In genomic region chr3:60954049-60954448, GRCh38 we compare ENCODE assay signal across 24 cellular contexts.
DNase-seq lines count a peak whose midpoint lies in the region; FAIRE-seq and TF ChIP-seq lines count a peak whose summit lies in the region.
"Had no signal": no experiment of that assay in that cellular context is flagged by ENCODE, and none has a peak within 500 bp of the region (broad histone marks: within the 10 kb centered on the region; RNA-seq: fewer than 3 reads in every experiment).

No MANE protein-coding gene starts in this region.

- CTCF ChIA-PET in endothelial cell of umbilical vein (lab: Charles Lee) = no interaction called here

- no peaks in the 10 kb centered on the region for H3K79me2 ChIP-seq in endothelial cell of umbilical vein (ENCODE audit: control insufficient read depth, insufficient read depth, low read length)

- no peak for TF ChIP-seq POLR2A in endothelial cell of umbilical vein (IDR thresholded peaks at IDR 0.05; ENCODE audit: low read depth, low read length)

- H3K9me3 ChIP-seq in endothelial cell of umbilical vein (replicated peaks; ENCODE audit: control insufficient read depth, insufficient read depth, low read length) = no peaks in the 10 kb centered on the region
- H3K9me3 ChIP-seq: vagina had no signal

- H3K36me3 Mint-ChIP-seq in osteocyte (ENCODE audit: unreplicated experiment) = no peaks in the 10 kb centered on the region

- DNase-seq in AG10803 (ENCODE audit: low read depth) (peak; percentile 47), M059J (ENCODE audit: low read depth) (peak; percentile 57), endothelial cell of umbilical vein (ENCODE audit: low read depth, low spot score) (peak; percentile 31), osteocyte (ENCODE audit: extremely low spot score, unreplicated experiment) (no peak), G401 (ENCODE audit: low spot score) (no peak), T1000 (lab: John Stamatoyannopoulos, UW) (no peak), NCI-H2196 treated with DMSO at 0.1 percent for 48 hours (lab: John Stamatoyannopoulos, UW; ENCODE audit: unreplicated experiment) (no peak), NCI-H2107 (lab: John Stamatoyannopoulos, UW) (no peak)
- DNase-seq: activated B cell treated with CpG ODN at 0.5 μM for 24 hours; activated naive CD8-positive, alpha-beta T cell treated with anti-CD3 and anti-CD28 coated beads, Interleukin-2, amount 50 U/mL, for 24 hours; effector CD4-positive, alpha-beta T cell; left lung; NCI-H1417 treated with DMSO at 0.1 percent for 48 hours; NCI-H226; nucleus accumbens; right lobe of liver; substantia nigra had no signal

- H3K27ac Mint-ChIP-seq in osteocyte (ENCODE audit: unreplicated experiment) = peak overlapping the region; percentile 77
- H3K27ac Mint-ChIP-seq: activated B cell treated with CpG ODN at 0.5 μM for 24 hours; activated naive CD8-positive, alpha-beta T cell treated with anti-CD3 and anti-CD28 coated beads, Interleukin-2, amount 50 U/mL, for 24 hours; activated T-helper 17 cell treated with anti-CD3 and anti-CD28 coated beads, Interleukin-2, amount 50 U/mL, for 72 hours; GM23338; T-helper 1 cell treated with Interleukin-12 subunit alpha and Interleukin-12 subunit beta and Interleukin-4 antibody, amounts not matched to agents 30 μg/mL and 1 μg/mL, for 36 hours had no signal

- H3K4me3 ChIP-seq in AG10803 (ENCODE audit: low read length) = no peak overlapping the region
- no peak overlapping the region for H3K4me3 ChIP-seq in endothelial cell of umbilical vein (replicated peaks in 1 of 3; ENCODE audit: insufficient read depth in 1 of 3, low read depth in 1 of 3, low read length in 3 of 3)
- H3K4me3 ChIP-seq: BLaER1 treated with 17β-estradiol and CSF1 and Interleukin-3, amounts not matched to agents 10 nM and 100 nM; GM23338; left lung; right lobe of liver; vagina had no signal

- H4K20me1 ChIP-seq in endothelial cell of umbilical vein (replicated peaks; ENCODE audit: control insufficient read depth, extremely low read depth, insufficient read depth, low read length) = no peaks in the 10 kb centered on the region
- H4K20me1 ChIP-seq: BLaER1 treated with 17β-estradiol and CSF1 and Interleukin-3, amounts not matched to agents 10 nM and 100 nM had no signal

- H3K9me1 ChIP-seq in endothelial cell of umbilical vein (replicated peaks; ENCODE audit: control insufficient read depth, extremely low read depth, insufficient read depth, low read length) = no peaks in the 10 kb centered on the region

- peaks cover 6% of the 10 kb centered on the region for H3K4me1 ChIP-seq in endothelial cell of umbilical vein (ENCODE audit: control insufficient read depth, extremely low read depth, insufficient read depth, low read length)
- H3K4me1 ChIP-seq: BLaER1 treated with 17β-estradiol and CSF1 and Interleukin-3, amounts not matched to agents 10 nM and 100 nM; left lung; right lobe of liver had no signal

- dilution Hi-C loops in endothelial cell of umbilical vein (cut with MboI; ENCODE audit: extremely low pct_ligation_motif_present, low sequenced_read_pairs) = no loop called here

- intact Hi-C loops in endothelial cell of umbilical vein (cut with micrococcal nuclease) = no loop called here

- no peak overlapping the region for H3K4me3 Mint-ChIP-seq in osteocyte (ENCODE audit: unreplicated experiment)
- H3K4me3 Mint-ChIP-seq: activated B cell treated with CpG ODN at 0.5 μM for 24 hours; activated naive CD8-positive, alpha-beta T cell treated with anti-CD3 and anti-CD28 coated beads, Interleukin-2, amount 50 U/mL, for 24 hours; activated T-helper 17 cell treated with anti-CD3 and anti-CD28 coated beads, Interleukin-2, amount 50 U/mL, for 72 hours; central memory CD8-positive, alpha-beta T cell; GM23338; T-helper 1 cell treated with Interleukin-12 subunit alpha and Interleukin-12 subunit beta and Interleukin-4 antibody, amounts not matched to agents 30 μg/mL and 1 μg/mL, for 36 hours had no signal

- H3K27me3 ChIP-seq in endothelial cell of umbilical vein (ENCODE audit: control insufficient read depth in 2 of 2, insufficient read depth in 2 of 2, low read length in 2 of 2) = no peaks in the 10 kb centered on the region
- H3K27me3 ChIP-seq: BLaER1 treated with 17β-estradiol and CSF1 and Interleukin-3, amounts not matched to agents 10 nM and 100 nM; left lung; right lobe of liver; vagina had no signal

- BruUV-seq in endothelial cell of umbilical vein (replicated peaks; lab: Mats Ljungman, UMichigan) = no TSS peak

- POLR2A ChIA-PET in endothelial cell of umbilical vein (lab: Charles Lee) = no interaction called here

- in situ Hi-C loops in G401 (cut with HindIII; ENCODE audit: low sequenced_read_pairs) = no loop called here

- H3K27me3 Mint-ChIP-seq in osteocyte (ENCODE audit: unreplicated experiment) = peaks cover under 1% of the 10 kb centered on the region
- H3K27me3 Mint-ChIP-seq: activated B cell treated with CpG ODN at 0.5 μM for 24 hours; activated naive CD8-positive, alpha-beta T cell treated with anti-CD3 and anti-CD28 coated beads, Interleukin-2, amount 50 U/mL, for 24 hours; activated T-helper 17 cell treated with anti-CD3 and anti-CD28 coated beads, Interleukin-2, amount 50 U/mL, for 72 hours; central memory CD8-positive, alpha-beta T cell had no signal

- H3K9ac ChIP-seq in endothelial cell of umbilical vein (replicated peaks; ENCODE audit: extremely low read depth, insufficient read depth, low read length) = no peak overlapping the region
- H3K9ac ChIP-seq: BLaER1 treated with 17β-estradiol and CSF1 and Interleukin-3, amounts not matched to agents 10 nM and 100 nM had no signal

- peaks cover 24% of the 10 kb centered on the region for H3K4me1 Mint-ChIP-seq in osteocyte (ENCODE audit: unreplicated experiment)
- H3K4me1 Mint-ChIP-seq: activated B cell treated with CpG ODN at 0.5 μM for 24 hours; activated naive CD8-positive, alpha-beta T cell treated with anti-CD3 and anti-CD28 coated beads, Interleukin-2, amount 50 U/mL, for 24 hours; activated T-helper 17 cell treated with anti-CD3 and anti-CD28 coated beads, Interleukin-2, amount 50 U/mL, for 72 hours; central memory CD8-positive, alpha-beta T cell; GM23338 had no signal

- H3K4me2 ChIP-seq in endothelial cell of umbilical vein (ENCODE audit: insufficient read depth, low read length) = no peak overlapping the region
- H3K4me2 ChIP-seq: BLaER1 treated with 17β-estradiol and CSF1 and Interleukin-3, amounts not matched to agents 10 nM and 100 nM; GM23338 had no signal

- no peak overlapping the region for H2AFZ ChIP-seq in endothelial cell of umbilical vein (ENCODE audit: low read depth, low read length)
- H2AFZ ChIP-seq: GM23338 had no signal

- H3K9me3 Mint-ChIP-seq in osteocyte (ENCODE audit: unreplicated experiment) = peaks cover 15% of the 10 kb centered on the region

- no peaks in the 10 kb centered on the region for H3K36me3 ChIP-seq in endothelial cell of umbilical vein (ENCODE audit: control insufficient read depth in 2 of 2, extremely low read depth in 1 of 2, insufficient read depth in 2 of 2, low read length in 2 of 2)
- H3K36me3 ChIP-seq: BLaER1 treated with 17β-estradiol and CSF1 and Interleukin-3, amounts not matched to agents 10 nM and 100 nM; left lung; right lobe of liver; vagina had no signal

- peak; percentile 47 for FAIRE-seq in endothelial cell of umbilical vein (lab: Jason Lieb, UNC)
- FAIRE-seq: frontal cortex had no signal

- H3K27ac ChIP-seq in endothelial cell of umbilical vein (ENCODE audit: insufficient read depth, low read depth, low read length) = no peak overlapping the region
- H3K27ac ChIP-seq: BLaER1 treated with 17β-estradiol and CSF1 and Interleukin-3, amounts not matched to agents 10 nM and 100 nM; left lung; right lobe of liver; vagina had no signal

- no peak for TF ChIP-seq CTCF in AG10803 (conservative IDR thresholded peaks at IDR 0.05; ENCODE audit: low read length)
- TF ChIP-seq CTCF in endothelial cell of umbilical vein (IDR thresholded peaks at IDR 0.05; ENCODE audit: extremely low read depth in 1 of 2, insufficient read depth in 1 of 2, low read depth in 1 of 2, low read length in 2 of 2) = no peak
- TF ChIP-seq CTCF in osteocyte (IDR thresholded peaks at IDR 0.05) = no peak

TF ChIP-seq in endothelial cell of umbilical vein, 7 proteins besides CTCF, POLR2A, EP300 and RAD21:
- TF ChIP-seq MAX (IDR thresholded peaks at IDR 0.05; ENCODE audit: insufficient read depth, insufficient read length) = no peak
- TF ChIP-seq GATA2 (IDR thresholded peaks at IDR 0.05; ENCODE audit: insufficient read depth, insufficient read length, low read depth, low read length) = no peak
- TF ChIP-seq FOS (IDR thresholded peaks at IDR 0.05; ENCODE audit: borderline replicate concordance, insufficient read depth, low read length) = no peak
- no peak for TF ChIP-seq MYC (IDR thresholded peaks at IDR 0.05; ENCODE audit: low read depth, low read length)
- TF ChIP-seq POLR2AphosphoS5 (IDR thresholded peaks at IDR 0.05; ENCODE audit: insufficient read depth, low read depth, low read length) = no peak
- peak; percentile 64 for TF ChIP-seq JUN (IDR thresholded peaks at IDR 0.05; ENCODE audit: borderline replicate concordance, insufficient read depth, insufficient read length, low read depth)

Comparison
In these comparisons a context has a peak if more than half of its experiments do, and no peak if none do; other contexts are left out.
1. DNase-seq: peak in AG10803 (single experiment), M059J (single experiment) and endothelial cell of umbilical vein (single experiment); none in osteocyte (single experiment), G401 (single experiment), T1000 (single experiment), NCI-H2196 treated with DMSO at 0.1 percent for 48 hours (single experiment) and NCI-H2107 (single experiment).